8 cellular contexts compared by ENCODE assay signal in the genomic region with DNA sequence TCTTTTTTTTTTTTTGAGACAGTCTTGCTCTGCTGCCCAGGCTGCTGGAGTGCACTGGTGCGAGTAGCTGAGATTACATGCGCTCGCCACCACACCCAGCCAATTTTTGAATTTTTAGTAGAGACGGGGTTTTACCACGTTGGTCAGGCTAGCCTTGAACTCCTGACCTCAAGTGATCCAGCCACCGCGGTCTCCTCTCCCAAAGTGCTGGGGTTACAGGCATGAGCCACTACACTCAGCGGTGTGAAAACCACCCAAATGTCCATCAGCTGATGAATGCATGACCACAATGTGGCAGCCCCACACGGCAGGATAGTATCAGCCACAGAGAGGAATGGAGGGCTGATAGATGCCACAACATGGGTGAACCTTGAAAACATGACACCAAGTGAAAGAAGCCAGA. TPM values are rescaled to one million over a fixed set of nuclear protein-coding genes. Genes with fewer than 3 reads are reported as not detected.
A peak's percentile ranks its signal among the peaks of the same experiment; 100 is the strongest.
DNase-seq lines count a peak whose midpoint lies in the region; ATAC-seq and TF ChIP-seq lines count a peak whose summit lies in the region.
"Had no signal": no experiment of that assay in that cellular context is flagged by ENCODE, and none has a peak within 500 bp of the region (broad histone marks: within the 10 kb centered on the region; RNA-seq: fewer than 3 reads in every experiment).

No MANE protein-coding gene starts in this region.

- peak overlapping the region; percentile 84 for H3K4me3 Mint-ChIP-seq in activated CD4-positive, alpha-beta memory T cell treated with anti-CD3 and anti-CD28 coated beads for 36 hours
- no peak overlapping the region for H3K4me3 Mint-ChIP-seq in progenitor cell of endocrine pancreas (ENCODE audit: low read depth)

- DNase-seq in activated CD4-positive, alpha-beta memory T cell treated with anti-CD3 and anti-CD28 coated beads for 36 hours: peak; percentile 81
- peak in 2 of 3 experiments; percentile 13 to 33 for DNase-seq in stimulated activated CD4-positive, alpha-beta T cell treated with anti-CD3 and anti-CD28 coated beads, TNF-alpha, amount 100 ng/mL, for 24 hours (ENCODE audit: low read depth in 3 of 3)
- DNase-seq in dedifferentiated amniotic fluid mesenchymal stem cell (ENCODE audit: extremely low spot score) (no peak), SK-N-DZ (ENCODE audit: low spot score) (no peak), progenitor cell of endocrine pancreas (ENCODE audit: low spot score, unreplicated experiment) (no peak)
- DNase-seq: pancreas had no signal

- peaks cover 20% of the 10 kb centered on the region for H3K4me1 Mint-ChIP-seq in activated CD4-positive, alpha-beta memory T cell treated with anti-CD3 and anti-CD28 coated beads for 36 hours (ENCODE audit: low read depth)
- H3K4me1 Mint-ChIP-seq in progenitor cell of endocrine pancreas (ENCODE audit: low read depth): peaks cover 1% of the 10 kb centered on the region

- peak; percentile 51 for ATAC-seq in GM18907 (IDR thresholded peaks at IDR 0.05; ENCODE audit: unreplicated experiment)
- ATAC-seq in HG02981 (IDR thresholded peaks at IDR 0.05; ENCODE audit: unreplicated experiment): peak; percentile 57
- ATAC-seq: pancreas had no signal

- TF ChIP-seq CTCF in progenitor cell of endocrine pancreas (IDR thresholded peaks at IDR 0.05; ENCODE audit: unreplicated experiment): no peak

- peaks cover 8% of the 10 kb centered on the region for H3K9me3 Mint-ChIP-seq in activated CD4-positive, alpha-beta memory T cell treated with anti-CD3 and anti-CD28 coated beads for 36 hours
- H3K9me3 Mint-ChIP-seq in progenitor cell of endocrine pancreas (ENCODE audit: low read depth): no peaks in the 10 kb centered on the region

- intact Hi-C loops in activated CD4-positive, alpha-beta memory T cell treated with anti-CD3 and anti-CD28 coated beads for 36 hours (cut with micrococcal nuclease): no loop called here

- no peaks in the 10 kb centered on the region for H3K27me3 Mint-ChIP-seq in activated CD4-positive, alpha-beta memory T cell treated with anti-CD3 and anti-CD28 coated beads for 36 hours
- peaks cover 50% of the 10 kb centered on the region for H3K27me3 Mint-ChIP-seq in progenitor cell of endocrine pancreas

- peaks cover 9% of the 10 kb centered on the region for H3K36me3 Mint-ChIP-seq in activated CD4-positive, alpha-beta memory T cell treated with anti-CD3 and anti-CD28 coated beads for 36 hours
- no peaks in the 10 kb centered on the region for H3K36me3 Mint-ChIP-seq in progenitor cell of endocrine pancreas (ENCODE audit: insufficient read depth)

- peak overlapping the region; percentile 51 for H3K27ac Mint-ChIP-seq in activated CD4-positive, alpha-beta memory T cell treated with anti-CD3 and anti-CD28 coated beads for 36 hours
- no peak overlapping the region for H3K27ac Mint-ChIP-seq in progenitor cell of endocrine pancreas

- CTCF ChIA-PET in activated CD4-positive, alpha-beta memory T cell treated with anti-CD3 and anti-CD28 coated beads for 36 hours (lab: Charles Lee): interaction anchor here (2.4 to 3.4 kb wide), 2 partner anchors 11 to 17 kb away, joined by 7 to 23 read pairs; no protein-coding TSS in a partner anchor

- POLR2A ChIA-PET in activated CD4-positive, alpha-beta memory T cell treated with anti-CD3 and anti-CD28 coated beads for 36 hours (lab: Charles Lee): interaction anchor here (0.7 to 4.3 kb wide), 3 partner anchors 11 to 70 kb away, joined by 3 to 24 read pairs (median 3); no protein-coding TSS in a partner anchor

RNA-seq across cellular contexts. Expression of a gene that starts 2.1 kb away (rescaled TPM):
- total RNA-seq in activated CD4-positive, alpha-beta memory T cell treated with anti-CD3 and anti-CD28 coated beads for 36 hours: 10 to 100 TPM; 37.6 to 43.2 TPM
- 7.1 and 12.2 TPM in 2 replicates for polyA plus RNA-seq in SK-N-DZ (2014; cell fraction: cytosol; rRNA removed)
- polyA plus RNA-seq in SK-N-DZ (2014; cell fraction: nucleus; rRNA removed): 14.6 and 15.2 TPM in 2 replicates
- total RNA-seq in progenitor cell of endocrine pancreas: 0.89 and 0.95 TPM in 2 replicates

RNA-seq across cellular contexts. Expression of a gene that starts 25.2 kb away (rescaled TPM):
- total RNA-seq in activated CD4-positive, alpha-beta memory T cell treated with anti-CD3 and anti-CD28 coated beads for 36 hours: 10 to 100 TPM; 49.3 to 55.4 TPM
- 52.3 and 64.4 TPM in 2 replicates for polyA plus RNA-seq in SK-N-DZ (2014; cell fraction: cytosol; rRNA removed)
- 29.8 and 34.7 TPM in 2 replicates for polyA plus RNA-seq in SK-N-DZ (2014; cell fraction: nucleus; rRNA removed)
- 40.0 and 42.8 TPM in 2 replicates for total RNA-seq in progenitor cell of endocrine pancreas

RNA-seq across cellular contexts. Expression of a gene that starts 25.5 kb away (rescaled TPM):
- total RNA-seq in activated CD4-positive, alpha-beta memory T cell treated with anti-CD3 and anti-CD28 coated beads for 36 hours: 10 to 100 TPM; 23.7 to 24.5 TPM
- polyA plus RNA-seq in SK-N-DZ (2014; cell fraction: cytosol; rRNA removed): 45.7 and 61.2 TPM in 2 replicates
- polyA plus RNA-seq in SK-N-DZ (2014; cell fraction: nucleus; rRNA removed): 27.5 and 33.3 TPM in 2 replicates
- total RNA-seq in progenitor cell of endocrine pancreas: 81.3 and 93.8 TPM in 2 replicates

RNA-seq across cellular contexts. Expression of a gene that starts 29.9 kb away (rescaled TPM):
- total RNA-seq in activated CD4-positive, alpha-beta memory T cell treated with anti-CD3 and anti-CD28 coated beads for 36 hours: 10 to 100 TPM; 22.0 to 22.7 TPM
- 15.4 and 20.0 TPM in 2 replicates for polyA plus RNA-seq in SK-N-DZ (2014; cell fraction: cytosol; rRNA removed)
- 5.6 TPM in 2 replicates for polyA plus RNA-seq in SK-N-DZ (2014; cell fraction: nucleus; rRNA removed)
- 8.5 and 8.6 TPM in 2 replicates for total RNA-seq in progenitor cell of endocrine pancreas
- polyA plus RNA-seq: pancreas had no signal

RNA-seq across cellular contexts. Expression of a gene that starts 57.3 kb away (rescaled TPM):
- 10 to 100 TPM; 17.7 to 19.8 TPM for total RNA-seq in activated CD4-positive, alpha-beta memory T cell treated with anti-CD3 and anti-CD28 coated beads for 36 hours
- polyA plus RNA-seq in SK-N-DZ (2014; cell fraction: cytosol; rRNA removed): 38.1 and 38.3 TPM in 2 replicates
- polyA plus RNA-seq in SK-N-DZ (2014; cell fraction: nucleus; rRNA removed): 61.2 and 68.7 TPM in 2 replicates
- 16.4 and 16.5 TPM in 2 replicates for total RNA-seq in progenitor cell of endocrine pancreas

Comparison
In these comparisons a context has a peak if more than half of its experiments do, and no peak if none do; other contexts are left out.
1. DNase-seq: peak in activated CD4-positive, alpha-beta memory T cell treated with anti-CD3 and anti-CD28 coated beads for 36 hours (single experiment) and stimulated activated CD4-positive, alpha-beta T cell treated with anti-CD3 and anti-CD28 coated beads, TNF-alpha, amount 100 ng/mL, for 24 hours (2 of 3); none in dedifferentiated amniotic fluid mesenchymal stem cell (single experiment), SK-N-DZ (single experiment) and progenitor cell of endocrine pancreas (single experiment).
2. RNA of a gene that starts 2.1 kb away (total RNA-seq): 37.6 to 43.2 TPM in activated CD4-positive, alpha-beta memory T cell treated with anti-CD3 and anti-CD28 coated beads for 36 hours; 0.89 to 0.95 TPM in progenitor cell of endocrine pancreas; every median in the first group is over 10 times any median in the second.